ENCODE assay signal across 22 cellular contexts in genomic region chr15:84909029-84909428, GRCh38. TPM values are rescaled to one million over a fixed set of nuclear protein-coding genes. Genes with fewer than 3 reads are reported as not detected.
"Had no signal": no experiment of that assay in that cellular context is flagged by ENCODE, and none has a peak within 500 bp of the region (broad histone marks: within the 10 kb centered on the region; RNA-seq: fewer than 3 reads in every experiment).

No MANE protein-coding gene starts in this region.

- H3K4me1 Mint-ChIP-seq: natural killer cell had no signal

- H3K36me3 Mint-ChIP-seq: natural killer cell had no signal

- H3K27me3 Mint-ChIP-seq: activated CD8-positive, alpha-beta T cell treated with anti-CD3 and anti-CD28 coated beads for 36 hours; activated T-cell treated with anti-CD3 and anti-CD28 coated beads, Interleukin-2, amount 50 U/mL, for 24 hours; dendritic cell treated with granulocyte-macrophage colony-stimulating factor and Interleukin-4, amounts not matched to agents 40 ng/mL and 50 ng/mL, for 4 days had no signal

- H3K4me3 Mint-ChIP-seq: activated CD4-positive, alpha-beta T cell treated with anti-CD3 and anti-CD28 coated beads, Interleukin-2, amount 10 ng/mL, durations not matched to agents 24 days and 14 days; activated CD8-positive, alpha-beta T cell treated with anti-CD3 and anti-CD28 coated beads for 36 hours; activated T-cell treated with anti-CD3 and anti-CD28 coated beads, Interleukin-2, amount 50 U/mL, for 24 hours; dendritic cell treated with granulocyte-macrophage colony-stimulating factor and Interleukin-4, amounts not matched to agents 40 ng/mL and 50 ng/mL, for 4 days; natural killer cell had no signal

- DNase-seq: activated CD4-positive, alpha-beta T cell treated with anti-CD3 and anti-CD28 coated beads, Interleukin-2, amount 10 ng/mL, durations not matched to agents 24 days and 14 days; activated CD8-positive, alpha-beta T cell treated with anti-CD3 and anti-CD28 coated beads for 36 hours; activated naive CD4-positive, alpha-beta T cell treated with anti-CD3 and anti-CD28 coated beads, Interleukin-2, amount 50 U/mL, for 16 hours; activated T-cell treated with anti-CD3 and anti-CD28 coated beads, Interleukin-2, amount 50 U/mL, for 24 hours; effector CD8-positive, alpha-beta T cell; heart left ventricle; natural killer cell; nucleus accumbens; retina; stimulated activated CD4-positive, alpha-beta T cell treated with anti-CD3 and anti-CD28 coated beads, Interleukin-12 subunit alpha, Interleukin-12 subunit beta, amount 100 ng/mL, for 4 hours; stimulated activated CD4-positive, alpha-beta T cell treated with anti-CD3 and anti-CD28 coated beads, Interleukin-1b, Interleukin-23, amount 100 ng/mL, for 48 hours; stimulated activated CD8-positive, alpha-beta memory T cell treated with anti-CD3 and anti-CD28 coated beads, Interleukin-4, amount 100 ng/mL, for 48 hours; stimulated activated naive CD4-positive, alpha-beta T cell treated with Interleukin-2 at 50 U/mL for 16 hours; T-helper 1 cell; T-helper 9 cell; transverse colon had no signal

- H3K9me3 Mint-ChIP-seq: activated CD4-positive, alpha-beta T cell treated with anti-CD3 and anti-CD28 coated beads, Interleukin-2, amount 10 ng/mL, durations not matched to agents 24 days and 14 days; activated CD8-positive, alpha-beta T cell treated with anti-CD3 and anti-CD28 coated beads for 36 hours; activated T-cell treated with anti-CD3 and anti-CD28 coated beads, Interleukin-2, amount 50 U/mL, for 24 hours; dendritic cell treated with granulocyte-macrophage colony-stimulating factor and Interleukin-4, amounts not matched to agents 40 ng/mL and 50 ng/mL, for 4 days; natural killer cell had no signal

- H3K9me3 ChIP-seq: esophagus muscularis mucosa, gastroesophageal sphincter, heart left ventricle, transverse colon had no signal

- ATAC-seq: activated CD8-positive, alpha-beta T cell treated with anti-CD3 and anti-CD28 coated beads for 36 hours; gastroesophageal sphincter; heart left ventricle; natural killer cell had no signal

- H3K4me3 ChIP-seq: cardiac muscle cell, esophagus muscularis mucosa, gastroesophageal sphincter, heart left ventricle, transverse colon had no signal

- H3K27ac ChIP-seq: cardiac muscle cell, esophagus muscularis mucosa, gastroesophageal sphincter, transverse colon had no signal

- H3K36me3 ChIP-seq: cardiac muscle cell, esophagus muscularis mucosa, gastroesophageal sphincter, heart left ventricle, transverse colon had no signal

- H3K27ac Mint-ChIP-seq: activated CD4-positive, alpha-beta T cell treated with anti-CD3 and anti-CD28 coated beads, Interleukin-2, amount 10 ng/mL, durations not matched to agents 24 days and 14 days; activated CD8-positive, alpha-beta T cell treated with anti-CD3 and anti-CD28 coated beads for 36 hours; activated T-cell treated with anti-CD3 and anti-CD28 coated beads, Interleukin-2, amount 50 U/mL, for 24 hours; dendritic cell treated with granulocyte-macrophage colony-stimulating factor and Interleukin-4, amounts not matched to agents 40 ng/mL and 50 ng/mL, for 4 days; natural killer cell had no signal

- H3K27me3 ChIP-seq: cardiac muscle cell, esophagus muscularis mucosa, gastroesophageal sphincter, heart left ventricle, transverse colon had no signal

RNA-seq across cellular contexts. Expression of gene SLC28A1, which starts 24.6 kb away (rescaled TPM):
- total RNA-seq: activated CD4-positive, alpha-beta T cell treated with anti-CD3 and anti-CD28 coated beads, Interleukin-2, amount 10 ng/mL, durations not matched to agents 24 days and 14 days; activated CD8-positive, alpha-beta T cell treated with anti-CD3 and anti-CD28 coated beads for 36 hours; chondrocyte; gastroesophageal sphincter; natural killer cell; subcutaneous adipose tissue; transverse colon had no signal
